1 cellular context compared by ENCODE assay signal in the genomic region with DNA sequence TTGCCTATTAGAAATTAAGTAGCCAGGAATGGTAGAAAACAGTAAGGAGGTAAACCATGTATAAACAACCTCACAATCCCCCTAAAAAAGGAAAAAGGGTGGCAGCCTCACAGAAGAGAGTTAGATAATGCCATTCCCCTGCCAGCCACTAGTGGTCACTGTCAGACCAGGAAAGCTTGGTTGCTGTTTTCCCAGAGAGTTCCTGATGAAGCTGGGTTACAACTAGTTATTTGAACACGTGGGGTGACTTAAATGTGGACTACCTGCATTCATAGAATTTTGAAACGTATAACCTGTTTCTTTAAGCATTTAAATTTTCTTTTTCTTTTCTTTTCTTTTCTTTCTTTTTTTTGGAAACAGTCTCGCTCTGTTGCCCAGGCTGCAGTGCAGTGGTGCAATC.
TF ChIP-seq lines count a peak whose summit lies in the region.

No MANE protein-coding gene starts in this region.

TF ChIP-seq in GM12878, 131 proteins besides CTCF, POLR2A, EP300 and RAD21:
- TF ChIP-seq, protein P1, sequence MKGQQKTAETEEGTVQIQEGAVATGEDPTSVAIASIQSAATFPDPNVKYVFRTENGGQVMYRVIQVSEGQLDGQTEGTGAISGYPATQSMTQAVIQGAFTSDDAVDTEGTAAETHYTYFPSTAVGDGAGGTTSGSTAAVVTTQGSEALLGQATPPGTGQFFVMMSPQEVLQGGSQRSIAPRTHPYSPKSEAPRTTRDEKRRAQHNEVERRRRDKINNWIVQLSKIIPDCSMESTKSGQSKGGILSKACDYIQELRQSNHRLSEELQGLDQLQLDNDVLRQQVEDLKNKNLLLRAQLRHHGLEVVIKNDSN (IDR thresholded peaks at IDR 0.05; ENCODE audit: borderline replicate concordance, extremely low read length, insufficient read depth, low read depth, low read length), result no peak
- TF ChIP-seq SMC3 (IDR thresholded peaks at IDR 0.05; ENCODE audit: borderline replicate concordance, low read length), result peak; percentile 39; the same call in 1 of the 2 replicates
- TF ChIP-seq, protein P2, sequence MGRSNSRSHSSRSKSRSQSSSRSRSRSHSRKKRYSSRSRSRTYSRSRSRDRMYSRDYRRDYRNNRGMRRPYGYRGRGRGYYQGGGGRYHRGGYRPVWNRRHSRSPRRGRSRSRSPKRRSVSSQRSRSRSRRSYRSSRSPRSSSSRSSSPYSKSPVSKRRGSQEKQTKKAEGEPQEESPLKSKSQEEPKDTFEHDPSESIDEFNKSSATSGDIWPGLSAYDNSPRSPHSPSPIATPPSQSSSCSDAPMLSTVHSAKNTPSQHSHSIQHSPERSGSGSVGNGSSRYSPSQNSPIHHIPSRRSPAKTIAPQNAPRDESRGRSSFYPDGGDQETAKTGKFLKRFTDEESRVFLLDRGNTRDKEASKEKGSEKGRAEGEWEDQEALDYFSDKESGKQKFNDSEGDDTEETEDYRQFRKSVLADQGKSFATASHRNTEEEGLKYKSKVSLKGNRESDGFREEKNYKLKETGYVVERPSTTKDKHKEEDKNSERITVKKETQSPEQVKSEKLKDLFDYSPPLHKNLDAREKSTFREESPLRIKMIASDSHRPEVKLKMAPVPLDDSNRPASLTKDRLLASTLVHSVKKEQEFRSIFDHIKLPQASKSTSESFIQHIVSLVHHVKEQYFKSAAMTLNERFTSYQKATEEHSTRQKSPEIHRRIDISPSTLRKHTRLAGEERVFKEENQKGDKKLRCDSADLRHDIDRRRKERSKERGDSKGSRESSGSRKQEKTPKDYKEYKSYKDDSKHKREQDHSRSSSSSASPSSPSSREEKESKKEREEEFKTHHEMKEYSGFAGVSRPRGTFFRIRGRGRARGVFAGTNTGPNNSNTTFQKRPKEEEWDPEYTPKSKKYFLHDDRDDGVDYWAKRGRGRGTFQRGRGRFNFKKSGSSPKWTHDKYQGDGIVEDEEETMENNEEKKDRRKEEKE (IDR thresholded peaks at IDR 0.05), result no peak
- 0 out of 2 replicates have a peak, but pooled peaks have one; percentile 13 for TF ChIP-seq IRF4 (IDR thresholded peaks at IDR 0.05; ENCODE audit: low read depth, low read length)
- no peak for TF ChIP-seq YBX1 (IDR thresholded peaks at IDR 0.05)
- peak; percentile 82; the same call in 1 of the 2 replicates for TF ChIP-seq NFXL1 (IDR thresholded peaks at IDR 0.05; ENCODE audit: borderline replicate concordance)
- TF ChIP-seq CBX5 (IDR thresholded peaks at IDR 0.05; ENCODE audit: low read depth), result peak; percentile 99
